24 cellular contexts compared by ENCODE assay signal in the genomic region with DNA sequence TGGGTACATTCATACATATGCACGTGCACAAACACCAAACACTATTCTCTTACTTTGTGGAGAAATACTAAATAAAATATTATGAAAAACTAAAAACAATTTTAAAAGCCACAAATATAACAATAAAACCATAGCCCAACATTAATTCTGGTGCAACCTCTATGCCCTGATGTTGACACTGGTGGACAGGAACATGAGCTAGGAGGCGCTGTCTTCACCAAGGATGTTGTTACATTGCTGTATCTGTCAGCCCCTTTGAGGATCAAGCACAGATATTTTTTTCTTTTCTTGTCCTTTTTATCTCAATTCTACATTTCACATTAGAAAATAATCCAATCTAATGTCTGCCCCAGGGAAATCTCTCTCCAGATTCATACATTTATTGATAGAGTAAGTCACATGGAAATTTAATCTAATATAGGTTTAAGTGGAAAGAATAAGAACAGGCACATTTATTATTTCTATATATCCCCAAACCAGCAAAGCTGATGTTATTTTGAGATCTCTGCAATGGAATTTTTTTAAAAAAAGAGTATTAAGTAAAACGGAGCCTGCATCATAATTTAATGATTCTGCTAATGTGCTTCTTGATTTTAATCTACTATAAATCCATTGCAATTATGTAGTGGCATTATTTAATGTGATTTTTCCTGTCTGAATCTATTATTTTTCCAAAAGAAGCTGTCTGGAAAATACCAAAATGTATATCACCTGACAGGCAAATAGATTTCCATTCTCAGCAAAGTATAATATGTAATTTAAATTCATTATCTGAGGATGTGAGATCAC.
DNase-seq lines count a peak whose midpoint lies in the region; ATAC-seq, FAIRE-seq and TF ChIP-seq lines count a peak whose summit lies in the region.
"Had no signal": no experiment of that assay in that cellular context is flagged by ENCODE, and none has a peak within 500 bp of the region (broad histone marks: within the 10 kb centered on the region; RNA-seq: fewer than 3 reads in every experiment).

No MANE protein-coding gene starts in this region.

- H3K9me3 ChIP-seq in kidney (ENCODE audit: control insufficient read depth in 1 of 2, low read length in 2 of 2) (peaks cover 2 to 3% of the 10 kb centered on the region in 2 donors), suprapubic skin (no peaks in the 10 kb centered on the region), psoas muscle (no peaks in the 10 kb centered on the region)
- H3K9me3 ChIP-seq: lower lobe of right lung, ovary, stomach had no signal

- TF ChIP-seq POLR2A in suprapubic skin (IDR thresholded peaks at IDR 0.05), result no peak

- H3K27me3 Mint-ChIP-seq in chondrocyte (ENCODE audit: low read depth), result no peaks in the 10 kb centered on the region
- H3K27me3 Mint-ChIP-seq in activated T-helper 2 cell treated with anti-CD3 and anti-CD28 coated beads, Interferon-gamma antibody, Interleukin-2, Interleukin-4, amounts not matched to agents 10 μg/mL and 5 μg/mL and 100 μg/mL, durations not matched to agents 14 hours and 24 hours and 36 hours (ENCODE audit: low read depth), result no peaks in the 10 kb centered on the region
- H3K27me3 Mint-ChIP-seq: activated CD4-positive, alpha-beta memory T cell treated with anti-CD3 and anti-CD28 coated beads, Interleukin-2, amount 10 ng/mL, durations not matched to agents 7 days and 5 days had no signal

- H3K36me3 Mint-ChIP-seq in chondrocyte (ENCODE audit: low read depth), result no peaks in the 10 kb centered on the region
- H3K36me3 Mint-ChIP-seq in activated T-helper 2 cell treated with anti-CD3 and anti-CD28 coated beads, Interferon-gamma antibody, Interleukin-2, Interleukin-4, amounts not matched to agents 10 μg/mL and 5 μg/mL and 100 μg/mL, durations not matched to agents 14 hours and 24 hours and 36 hours (ENCODE audit: low read depth), result no peaks in the 10 kb centered on the region

- TF ChIP-seq CTCF in BJ (IDR thresholded peaks at IDR 0.05; ENCODE audit: insufficient read depth, low read depth, low read length) (peak; percentile 12; the same call in 1 of the 2 replicates), chondrocyte (IDR thresholded peaks at IDR 0.05) (peak; percentile 45), kidney (IDR thresholded peaks at IDR 0.05; ENCODE audit: borderline replicate concordance, extremely low read depth, insufficient read depth) (peak; percentile 7), suprapubic skin (IDR thresholded peaks at IDR 0.05) (no peak), psoas muscle (IDR thresholded peaks at IDR 0.05) (no peak)

- no peak overlapping the region for H3K27ac Mint-ChIP-seq in chondrocyte (ENCODE audit: unreplicated experiment)
- no peak overlapping the region for H3K27ac Mint-ChIP-seq in activated T-helper 2 cell treated with anti-CD3 and anti-CD28 coated beads, Interferon-gamma antibody, Interleukin-2, Interleukin-4, amounts not matched to agents 10 μg/mL and 5 μg/mL and 100 μg/mL, durations not matched to agents 14 hours and 24 hours and 36 hours
- H3K27ac Mint-ChIP-seq: activated CD4-positive, alpha-beta memory T cell treated with anti-CD3 and anti-CD28 coated beads, Interleukin-2, amount 10 ng/mL, durations not matched to agents 7 days and 5 days; immature natural killer cell had no signal

- intact Hi-C loops in kidney (cut with DNase I) (no loop called here), psoas muscle (cut with DNase I) (no loop called here)
- intact Hi-C loops in activated T-helper 2 cell treated with anti-CD3 and anti-CD28 coated beads, Interferon-gamma antibody, Interleukin-2, Interleukin-4, amounts not matched to agents 10 μg/mL and 5 μg/mL and 100 μg/mL, durations not matched to agents 14 hours and 24 hours and 36 hours (cut with micrococcal nuclease), result no loop called here

- H3K4me3 ChIP-seq in BJ (ENCODE audit: low read depth, low read length) (no peak overlapping the region), kidney (ENCODE audit: low read length in 2 of 2) (no peak overlapping the region), suprapubic skin (no peak overlapping the region), psoas muscle (no peak overlapping the region)
- H3K4me3 ChIP-seq: GM12878, lower lobe of right lung, ovary, stomach had no signal

- CTCF ChIA-PET in BJ (lab: Yijun Ruan, JAX), result interaction anchor here (0.7 kb wide), 1 partner anchor 12 kb away, joined by 3 read pairs; no protein-coding TSS in a partner anchor

- 65% methylated on average over 3 of the region's 3 CpGs for WGBS in suprapubic skin
- 53 to 58% (median 58%) methylated on average over 3 of the region's 3 CpGs for WGBS in psoas muscle, 3 donors

- H3K36me3 ChIP-seq in BJ (ENCODE audit: control insufficient read depth, insufficient read depth, low read length) (no peaks in the 10 kb centered on the region), kidney (ENCODE audit: control insufficient read depth in 1 of 2, insufficient read depth in 2 of 2, low read length in 2 of 2) (no peaks in the 10 kb centered on the region), suprapubic skin (no peaks in the 10 kb centered on the region), psoas muscle (ENCODE audit: insufficient read depth in 1 of 2, low read depth in 1 of 2) (no peaks in the 10 kb centered on the region)
- H3K36me3 ChIP-seq: lower lobe of right lung, ovary, stomach had no signal

- H3K27me3 ChIP-seq in BJ (ENCODE audit: control insufficient read depth, insufficient read depth, low read length) (no peaks in the 10 kb centered on the region), suprapubic skin (no peaks in the 10 kb centered on the region), psoas muscle (ENCODE audit: insufficient read depth in 3 of 3, low read length in 2 of 3) (no peaks in the 10 kb centered on the region)
- H3K27me3 ChIP-seq: ovary, stomach had no signal

- no peak overlapping the region for H3K9ac ChIP-seq in kidney (ENCODE audit: low read length in 2 of 2)

- no peak for ATAC-seq in HG03342 (IDR thresholded peaks at IDR 0.05; ENCODE audit: unreplicated experiment)
- no peak for ATAC-seq in psoas muscle
- ATAC-seq: GM12878, lower lobe of right lung had no signal

- no peaks in the 10 kb centered on the region for H3K4me1 Mint-ChIP-seq in chondrocyte (ENCODE audit: low read depth)
- no peaks in the 10 kb centered on the region for H3K4me1 Mint-ChIP-seq in activated T-helper 2 cell treated with anti-CD3 and anti-CD28 coated beads, Interferon-gamma antibody, Interleukin-2, Interleukin-4, amounts not matched to agents 10 μg/mL and 5 μg/mL and 100 μg/mL, durations not matched to agents 14 hours and 24 hours and 36 hours (ENCODE audit: low read depth)
- H3K4me1 Mint-ChIP-seq: activated CD4-positive, alpha-beta memory T cell treated with anti-CD3 and anti-CD28 coated beads, Interleukin-2, amount 10 ng/mL, durations not matched to agents 7 days and 5 days; immature natural killer cell had no signal

- peaks cover 15% of the 10 kb centered on the region for H3K9me3 Mint-ChIP-seq in chondrocyte (ENCODE audit: low read depth)
- peaks cover 7% of the 10 kb centered on the region for H3K9me3 Mint-ChIP-seq in activated T-helper 2 cell treated with anti-CD3 and anti-CD28 coated beads, Interferon-gamma antibody, Interleukin-2, Interleukin-4, amounts not matched to agents 10 μg/mL and 5 μg/mL and 100 μg/mL, durations not matched to agents 14 hours and 24 hours and 36 hours

- DNase-seq in BJ (ENCODE audit: low read depth) (no peak), NAMALWA (ENCODE audit: low spot score) (peak; percentile 5), chondrocyte (ENCODE audit: low spot score) (no peak), kidney (no peak), suprapubic skin (ENCODE audit: low spot score in 2 of 2) (no peak), psoas muscle (no peak)
- DNase-seq in activated T-helper 2 cell treated with anti-CD3 and anti-CD28 coated beads, Interferon-gamma antibody, Interleukin-2, Interleukin-4, amounts not matched to agents 10 μg/mL and 5 μg/mL and 100 μg/mL, durations not matched to agents 14 hours and 24 hours and 36 hours (ENCODE audit: low spot score), result no peak
- DNase-seq: activated CD4-positive, alpha-beta memory T cell treated with anti-CD3 and anti-CD28 coated beads, Interleukin-2, amount 10 ng/mL, durations not matched to agents 7 days and 5 days; activated naive CD4-positive, alpha-beta T cell treated with anti-CD3 and anti-CD28 coated beads, Interleukin-2, amount 50 U/mL, for 16 hours; activated T-cell treated with anti-CD3 and anti-CD28 coated beads, Interleukin-2, amount 50 U/mL, for 1 hour; AML-193; Calu3; cortex of kidney; GDM1; immature natural killer cell; lower lobe of right lung; NCI-H1694; NCI-H446; ovary; Right ventricle myocardium superior; stomach; T-helper 2 cell had no signal

- H3K4me1 ChIP-seq in kidney (ENCODE audit: control insufficient read depth in 1 of 2, insufficient read depth in 1 of 2, low read depth in 1 of 2, low read length in 2 of 2) (no peaks in the 10 kb centered on the region), suprapubic skin (no peaks in the 10 kb centered on the region), psoas muscle (no peaks in the 10 kb centered on the region)
- H3K4me1 ChIP-seq: lower lobe of right lung, stomach had no signal

- TF ChIP-seq EP300 in suprapubic skin (IDR thresholded peaks at IDR 0.05), result no peak

- POLR2A ChIA-PET in BJ (lab: Charles Lee), result no interaction called here

- no peak overlapping the region for H3K4me3 Mint-ChIP-seq in chondrocyte (ENCODE audit: unreplicated experiment)
- H3K4me3 Mint-ChIP-seq in activated T-helper 2 cell treated with anti-CD3 and anti-CD28 coated beads, Interferon-gamma antibody, Interleukin-2, Interleukin-4, amounts not matched to agents 10 μg/mL and 5 μg/mL and 100 μg/mL, durations not matched to agents 14 hours and 24 hours and 36 hours (ENCODE audit: low read depth), result no peak overlapping the region
- H3K4me3 Mint-ChIP-seq: activated CD4-positive, alpha-beta memory T cell treated with anti-CD3 and anti-CD28 coated beads, Interleukin-2, amount 10 ng/mL, durations not matched to agents 7 days and 5 days; immature natural killer cell had no signal

- no peak for FAIRE-seq in kidney (lab: Jason Lieb, UNC)
- FAIRE-seq: GM12878 had no signal

- H3K27ac ChIP-seq in kidney (ENCODE audit: low read depth in 2 of 2, low read length in 2 of 2) (no peak overlapping the region), suprapubic skin (no peak overlapping the region), psoas muscle (no peak overlapping the region)
- H3K27ac ChIP-seq: lower lobe of right lung, ovary, stomach had no signal

Comparison
In these comparisons a context has a peak if more than half of its experiments do, and no peak if none do; other contexts are left out.
1. CTCF ChIP-seq: peak in BJ (single experiment), chondrocyte (single experiment) and kidney (single experiment); none in suprapubic skin (0 of 2) and psoas muscle (single experiment).